ENCODE assay signal across 14 cellular contexts in the genomic region with DNA sequence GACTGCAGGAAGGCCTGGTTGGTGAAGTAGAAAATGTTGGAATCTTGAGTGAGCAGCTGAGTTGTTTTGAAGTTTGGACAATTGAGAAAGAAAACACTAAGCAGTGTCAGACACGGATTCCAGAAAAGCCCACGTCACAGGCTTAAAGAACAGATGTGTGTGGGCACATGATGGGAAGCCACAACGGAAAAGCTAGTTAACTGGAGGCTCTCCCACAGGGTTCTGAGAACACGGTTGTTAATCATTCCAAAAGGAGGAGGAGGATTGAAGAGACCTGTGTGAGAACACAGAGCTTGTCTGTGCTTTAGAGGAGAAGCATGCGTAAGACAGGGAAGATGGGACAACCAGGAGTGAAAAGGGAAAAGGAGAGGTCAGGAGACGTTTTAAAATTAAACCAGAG. TPM values are rescaled to one million over a fixed set of nuclear protein-coding genes. Genes with fewer than 3 reads are reported as not detected.
DNase-seq lines count a peak whose midpoint lies in the region; ATAC-seq and TF ChIP-seq lines count a peak whose summit lies in the region.
"Had no signal": no experiment of that assay in that cellular context is flagged by ENCODE, and none has a peak within 500 bp of the region (broad histone marks: within the 10 kb centered on the region; RNA-seq: fewer than 3 reads in every experiment).

No MANE protein-coding gene starts in this region.

- H3K4me3 ChIP-seq in hepatocyte: no peak overlapping the region
- H3K4me3 ChIP-seq: left ventricle myocardium inferior, SJCRH30 had no signal

- peak overlapping the region; percentile 57 for H3K27ac Mint-ChIP-seq in activated CD8-positive, alpha-beta T cell treated with anti-CD3 and anti-CD28 coated beads for 36 hours
- no peak overlapping the region for H3K27ac Mint-ChIP-seq in activated CD8-positive, alpha-beta T cell treated with anti-CD3 and anti-CD28 coated beads, Interleukin-2, amount 10 ng/mL, durations not matched to agents 7 days and 5 days
- H3K27ac Mint-ChIP-seq in stimulated activated effector memory CD8-positive, alpha-beta T cell treated with anti-CD3 and anti-CD28 coated beads, Interleukin-12 subunit alpha, Interleukin-12 subunit beta, amount 100 ng/mL, for 72 hours: peak overlapping the region; percentile 5
- H3K27ac Mint-ChIP-seq in natural killer cell: no peak overlapping the region

- intact Hi-C loops in activated CD8-positive, alpha-beta T cell treated with anti-CD3 and anti-CD28 coated beads for 36 hours (cut with micrococcal nuclease): loop anchor here (10.0 kb wide), 1 partner anchor 125 kb away; the partner anchor contains the start of gene RBM33
- intact Hi-C loops in natural killer cell (cut with micrococcal nuclease): loop anchor here (10.0 kb wide), 1 partner anchor 395 kb away; no protein-coding TSS in a partner anchor

- H3K27me3 Mint-ChIP-seq in activated CD8-positive, alpha-beta T cell treated with anti-CD3 and anti-CD28 coated beads for 36 hours: no peaks in the 10 kb centered on the region
- no peaks in the 10 kb centered on the region for H3K27me3 Mint-ChIP-seq in activated CD8-positive, alpha-beta T cell treated with anti-CD3 and anti-CD28 coated beads, Interleukin-2, amount 10 ng/mL, durations not matched to agents 7 days and 5 days (ENCODE audit: low read depth)
- H3K27me3 Mint-ChIP-seq in natural killer cell (ENCODE audit: low read depth in 2 of 2): no peaks in the 10 kb centered on the region

- H2AFZ ChIP-seq in hepatocyte: no peak overlapping the region

- H3K4me1 ChIP-seq in hepatocyte (ENCODE audit: insufficient read depth): no peaks in the 10 kb centered on the region
- H3K4me1 ChIP-seq: SJCRH30 had no signal

- CTCF ChIA-PET in activated CD8-positive, alpha-beta T cell treated with anti-CD3 and anti-CD28 coated beads for 36 hours (lab: Charles Lee): interaction anchor here (9.0 kb wide), 1 partner anchor 171 kb away, joined by 158 read pairs; no protein-coding TSS in a partner anchor
- CTCF ChIA-PET in activated CD8-positive, alpha-beta T cell treated with anti-CD3 and anti-CD28 coated beads, Interleukin-2, amount 10 ng/mL, durations not matched to agents 7 days and 5 days (lab: Charles Lee): interaction anchor here (1.2 to 6.8 kb wide), 2 partner anchors 126 to 172 kb away, joined by 3 to 146 read pairs; partner anchors contain the start of gene RBM33

- no peak for ATAC-seq in activated CD8-positive, alpha-beta T cell treated with anti-CD3 and anti-CD28 coated beads for 36 hours
- ATAC-seq in activated CD8-positive, alpha-beta T cell treated with anti-CD3 and anti-CD28 coated beads, Interleukin-2, amount 10 ng/mL, durations not matched to agents 7 days and 5 days: no peak
- no peak for ATAC-seq in stimulated activated effector memory CD8-positive, alpha-beta T cell treated with anti-CD3 and anti-CD28 coated beads, Interleukin-12 subunit alpha, Interleukin-12 subunit beta, amount 100 ng/mL, for 72 hours
- ATAC-seq in GM21717 (IDR thresholded peaks at IDR 0.05; ENCODE audit: unreplicated experiment) (no peak), natural killer cell (no peak)

- peaks cover 45% of the 10 kb centered on the region for H3K36me3 Mint-ChIP-seq in activated CD8-positive, alpha-beta T cell treated with anti-CD3 and anti-CD28 coated beads for 36 hours (ENCODE audit: low read depth)
- H3K36me3 Mint-ChIP-seq in activated CD8-positive, alpha-beta T cell treated with anti-CD3 and anti-CD28 coated beads, Interleukin-2, amount 10 ng/mL, durations not matched to agents 7 days and 5 days (ENCODE audit: low read depth): peaks cover 75% of the 10 kb centered on the region
- peaks cover 95% of the 10 kb centered on the region for H3K36me3 Mint-ChIP-seq in stimulated activated effector memory CD8-positive, alpha-beta T cell treated with anti-CD3 and anti-CD28 coated beads, Interleukin-12 subunit alpha, Interleukin-12 subunit beta, amount 100 ng/mL, for 72 hours
- H3K36me3 Mint-ChIP-seq in natural killer cell: peaks cover 7% of the 10 kb centered on the region

- H3K79me2 ChIP-seq in hepatocyte: peaks cover 6% of the 10 kb centered on the region

- peaks cover 8% of the 10 kb centered on the region for H4K20me1 ChIP-seq in hepatocyte (ENCODE audit: insufficient read depth, poor library complexity, severe bottlenecking)

- POLR2A ChIA-PET in activated CD8-positive, alpha-beta T cell treated with anti-CD3 and anti-CD28 coated beads for 36 hours (lab: Charles Lee): no interaction called here
- POLR2A ChIA-PET in activated CD8-positive, alpha-beta T cell treated with anti-CD3 and anti-CD28 coated beads, Interleukin-2, amount 10 ng/mL, durations not matched to agents 7 days and 5 days (lab: Charles Lee): interaction anchor here (0.5 to 1.1 kb wide), 2 partner anchors 473 to 949 kb away, joined by 3 to 7 read pairs; no protein-coding TSS in a partner anchor

- no peak overlapping the region for H3K4me3 Mint-ChIP-seq in activated CD8-positive, alpha-beta T cell treated with anti-CD3 and anti-CD28 coated beads for 36 hours
- H3K4me3 Mint-ChIP-seq in activated CD8-positive, alpha-beta T cell treated with anti-CD3 and anti-CD28 coated beads, Interleukin-2, amount 10 ng/mL, durations not matched to agents 7 days and 5 days: no peak overlapping the region
- H3K4me3 Mint-ChIP-seq in stimulated activated effector memory CD8-positive, alpha-beta T cell treated with anti-CD3 and anti-CD28 coated beads, Interleukin-12 subunit alpha, Interleukin-12 subunit beta, amount 100 ng/mL, for 72 hours: no peak overlapping the region
- no peak overlapping the region for H3K4me3 Mint-ChIP-seq in natural killer cell

- 81% methylated on average over 6 of the region's 6 CpGs for WGBS in hepatocyte (ENCODE audit: low lambda C conversion rate, missing lambda C conversion rate)

- H3K4me2 ChIP-seq in hepatocyte: no peak overlapping the region

- H3K27ac ChIP-seq in angular gyrus (ENCODE audit: low read depth, low read length) (peak overlapping the region; percentile 42), hepatocyte (peak overlapping the region; percentile 88)
- H3K27ac ChIP-seq: left ventricle myocardium inferior, neutrophil, SJCRH30 had no signal

- H3K27me3 ChIP-seq in hepatocyte: no peaks in the 10 kb centered on the region
- H3K27me3 ChIP-seq: neutrophil, SJCRH30 had no signal

- H3K9me2 ChIP-seq in hepatocyte (replicated peaks; ENCODE audit: insufficient read depth): no peaks in the 10 kb centered on the region

- no peaks in the 10 kb centered on the region for H3K9me3 Mint-ChIP-seq in activated CD8-positive, alpha-beta T cell treated with anti-CD3 and anti-CD28 coated beads for 36 hours
- no peaks in the 10 kb centered on the region for H3K9me3 Mint-ChIP-seq in activated CD8-positive, alpha-beta T cell treated with anti-CD3 and anti-CD28 coated beads, Interleukin-2, amount 10 ng/mL, durations not matched to agents 7 days and 5 days (ENCODE audit: insufficient read depth)
- no peaks in the 10 kb centered on the region for H3K9me3 Mint-ChIP-seq in stimulated activated effector memory CD8-positive, alpha-beta T cell treated with anti-CD3 and anti-CD28 coated beads, Interleukin-12 subunit alpha, Interleukin-12 subunit beta, amount 100 ng/mL, for 72 hours
- H3K9me3 Mint-ChIP-seq in natural killer cell: no peaks in the 10 kb centered on the region

- peaks cover 18% of the 10 kb centered on the region for H3K4me1 Mint-ChIP-seq in activated CD8-positive, alpha-beta T cell treated with anti-CD3 and anti-CD28 coated beads for 36 hours (ENCODE audit: low read depth)
- H3K4me1 Mint-ChIP-seq in activated CD8-positive, alpha-beta T cell treated with anti-CD3 and anti-CD28 coated beads, Interleukin-2, amount 10 ng/mL, durations not matched to agents 7 days and 5 days (ENCODE audit: low read depth): peaks cover 29% of the 10 kb centered on the region
- H3K4me1 Mint-ChIP-seq in stimulated activated effector memory CD8-positive, alpha-beta T cell treated with anti-CD3 and anti-CD28 coated beads, Interleukin-12 subunit alpha, Interleukin-12 subunit beta, amount 100 ng/mL, for 72 hours: peaks cover 14% of the 10 kb centered on the region
- peaks cover 15 to 24% of the 10 kb centered on the region in 2 donors for H3K4me1 Mint-ChIP-seq in natural killer cell

- DNase-seq in activated CD8-positive, alpha-beta T cell treated with anti-CD3 and anti-CD28 coated beads for 36 hours: no peak
- DNase-seq in activated CD8-positive, alpha-beta T cell treated with anti-CD3 and anti-CD28 coated beads, Interleukin-2, amount 10 ng/mL, durations not matched to agents 7 days and 5 days: no peak
- peak; percentile 69 for DNase-seq in hepatocyte (ENCODE audit: low spot score)
- no peak for DNase-seq in stimulated activated effector memory CD8-positive, alpha-beta T cell treated with anti-CD3 and anti-CD28 coated beads, Interleukin-12 subunit alpha, Interleukin-12 subunit beta, amount 100 ng/mL, for 72 hours (ENCODE audit: low spot score in 2 of 2)
- DNase-seq in cerebellum (ENCODE audit: low spot score): no peak
- DNase-seq in natural killer cell: no peak
- DNase-seq: aorta, left ventricle myocardium inferior, MM.1S, NCI-H2107, SJCRH30 had no signal

- no peak for TF ChIP-seq CTCF in activated CD8-positive, alpha-beta T cell treated with anti-CD3 and anti-CD28 coated beads for 36 hours (IDR thresholded peaks at IDR 0.05)
- no peak for TF ChIP-seq CTCF in hepatocyte (IDR thresholded peaks at IDR 0.05; ENCODE audit: poor library complexity)
- TF ChIP-seq CTCF in natural killer cell (IDR thresholded peaks at IDR 0.05): no peak

- no peaks in the 10 kb centered on the region for H3K36me3 ChIP-seq in hepatocyte (replicated peaks; ENCODE audit: insufficient read depth, low read depth)

- no peaks in the 10 kb centered on the region for H3K9me3 ChIP-seq in hepatocyte (ENCODE audit: low read depth)
- H3K9me3 ChIP-seq: left ventricle myocardium inferior, neutrophil, SJCRH30 had no signal

RNA-seq across cellular contexts. Expression of gene SHH, which starts 42.6 kb away (rescaled TPM):
- total RNA-seq in activated CD8-positive, alpha-beta T cell treated with anti-CD3 and anti-CD28 coated beads for 36 hours: not detected
- total RNA-seq in activated CD8-positive, alpha-beta T cell treated with anti-CD3 and anti-CD28 coated beads, Interleukin-2, amount 10 ng/mL, durations not matched to agents 7 days and 5 days: under 1 TPM in 1 of 2 experiments, not detected in 1; 0.08 TPM
- total RNA-seq in hepatocyte (20.4 and 21.2 TPM in 2 replicates), cerebellum (3.4 TPM), natural killer cell (not detected)
- 8.0 and 12.1 TPM in 2 replicates for polyA plus RNA-seq in hepatocyte
- total RNA-seq: left ventricle myocardium inferior, SJCRH30 had no signal

Comparison
In these comparisons a context has a peak if more than half of its experiments do, and no peak if none do; other contexts are left out.
1. H3K27ac Mint-ChIP-seq: peak in activated CD8-positive, alpha-beta T cell treated with anti-CD3 and anti-CD28 coated beads for 36 hours (single experiment) and stimulated activated effector memory CD8-positive, alpha-beta T cell treated with anti-CD3 and anti-CD28 coated beads, Interleukin-12 subunit alpha, Interleukin-12 subunit beta, amount 100 ng/mL, for 72 hours (single experiment); none in activated CD8-positive, alpha-beta T cell treated with anti-CD3 and anti-CD28 coated beads, Interleukin-2, amount 10 ng/mL, durations not matched to agents 7 days and 5 days (single experiment) and natural killer cell (0 of 2).